In genomic region chr9:88915916-88916315, GRCh38 we compare ENCODE assay signal across 20 cellular contexts.
"Had no signal": no experiment of that assay in that cellular context is flagged by ENCODE, and none has a peak within 500 bp of the region (broad histone marks: within the 10 kb centered on the region; RNA-seq: fewer than 3 reads in every experiment).

No MANE protein-coding gene starts in this region.

- H3K9me3 ChIP-seq: ascending aorta, right lobe of liver had no signal

- H3K9ac ChIP-seq: parathyroid adenoma had no signal

- H3K27ac ChIP-seq: ascending aorta, parathyroid adenoma, right lobe of liver had no signal

- H2AFZ ChIP-seq: parathyroid adenoma had no signal

- FAIRE-seq: bronchial epithelial cell, small intestine had no signal

- H3K4me3 ChIP-seq: ascending aorta, right lobe of liver had no signal

- H3K27ac Mint-ChIP-seq: activated T-cell treated with anti-CD3 and anti-CD28 coated beads, Interleukin-2, amount 50 U/mL, for 72 hours; dendritic cell treated with granulocyte-macrophage colony-stimulating factor and Interleukin-4, amounts not matched to agents 40 ng/mL and 50 ng/mL, for 4 days; immature natural killer cell; stimulated activated naive CD8-positive, alpha-beta T cell treated with anti-CD3 and anti-CD28 coated beads, Interleukin-15, amount 100 ng/mL, for 72 hours; T-helper 17 cell had no signal

- H3K79me2 ChIP-seq: parathyroid adenoma had no signal

- H3K4me1 ChIP-seq: parathyroid adenoma had no signal

- DNase-seq: activated CD4-positive, alpha-beta T cell treated with anti-CD3 and anti-CD28 coated beads, Interleukin-2, amount 50 U/mL, for 4 hours; activated effector memory CD4-positive, alpha-beta T cell treated with anti-CD3 and anti-CD28 coated beads, Interleukin-2, amount 50 U/mL, for 16 hours; activated naive CD4-positive, alpha-beta T cell treated with anti-CD3 and anti-CD28 coated beads, Interleukin-2, amount 50 U/mL, for 16 hours; activated T-cell treated with anti-CD3 and anti-CD28 coated beads, Interleukin-2, amount 50 U/mL, for 72 hours; effector CD8-positive, alpha-beta T cell; immature natural killer cell; mesenchymal stem cell; naive thymus-derived CD8-positive, alpha-beta T cell; right lobe of liver; small intestine; stimulated activated CD4-positive, alpha-beta T cell treated with anti-CD3 and anti-CD28 coated beads, Interleukin-15, amount 100 ng/mL, for 24 hours; stimulated activated CD4-positive, alpha-beta T cell treated with anti-CD3 and anti-CD28 coated beads, Interleukin-4, amount 100 ng/mL, for 1 hour; stimulated activated naive CD8-positive, alpha-beta T cell treated with anti-CD3 and anti-CD28 coated beads, Interleukin-15, amount 100 ng/mL, for 72 hours; T-helper 17 cell; trophoblast cell had no signal

- H3K36me3 ChIP-seq: ascending aorta, right lobe of liver had no signal

- H3K36me3 Mint-ChIP-seq: immature natural killer cell had no signal

- H3K4me3 Mint-ChIP-seq: activated T-cell treated with anti-CD3 and anti-CD28 coated beads, Interleukin-2, amount 50 U/mL, for 72 hours; dendritic cell treated with granulocyte-macrophage colony-stimulating factor and Interleukin-4, amounts not matched to agents 40 ng/mL and 50 ng/mL, for 4 days; immature natural killer cell; naive thymus-derived CD8-positive, alpha-beta T cell; stimulated activated naive CD8-positive, alpha-beta T cell treated with anti-CD3 and anti-CD28 coated beads, Interleukin-15, amount 100 ng/mL, for 72 hours; T-helper 17 cell had no signal

- H3K27me3 ChIP-seq: ascending aorta, right lobe of liver had no signal

- ATAC-seq: activated T-cell treated with anti-CD3 and anti-CD28 coated beads, Interleukin-2, amount 50 U/mL, for 72 hours; esophagus mucosa; naive thymus-derived CD8-positive, alpha-beta T cell; stimulated activated naive CD8-positive, alpha-beta T cell treated with anti-CD3 and anti-CD28 coated beads, Interleukin-15, amount 100 ng/mL, for 72 hours; T-helper 17 cell had no signal
